ENCODE assay signal across 19 cellular contexts in genomic region chr13:108407495-108407894, GRCh38.
DNase-seq lines count a peak whose midpoint lies in the region; ATAC-seq and TF ChIP-seq lines count a peak whose summit lies in the region.
"Had no signal": no experiment of that assay in that cellular context is flagged by ENCODE, and none has a peak within 500 bp of the region (broad histone marks: within the 10 kb centered on the region; RNA-seq: fewer than 3 reads in every experiment).

No MANE protein-coding gene starts in this region.

- no TSS peak for BruUV-seq in MCF 10A (replicated peaks; lab: Mats Ljungman, UMichigan)

- CTCF ChIA-PET in MCF 10A (lab: Yijun Ruan, JAX), result no interaction called here

- no peak for DNase-seq in activated T-cell treated with anti-CD3 and anti-CD28 coated beads, Interleukin-2, amount 50 U/mL, for 72 hours
- no peak for DNase-seq in activated T-cell treated with anti-CD3 and anti-CD28 coated beads, Interleukin-2, amount 50 U/mL, for 1 hour
- DNase-seq in naive thymus-derived CD8-positive, alpha-beta T cell, result no peak
- DNase-seq in cardiac septum (ENCODE audit: low spot score), result no peak
- DNase-seq in AG08395 (ENCODE audit: low spot score), result no peak
- no peak for DNase-seq in MCF 10A (ENCODE audit: unreplicated experiment)
- DNase-seq: activated effector memory CD4-positive, alpha-beta T cell treated with Interleukin-2 at 50 U/mL for 16 hours; Caco-2; dermis blood vessel endothelial cell; GDM1; heart right ventricle; islet precursor cell; NCI-H1105 treated with DMSO at 0.1 percent for 48 hours; nucleus accumbens; stimulated activated CD4-positive, alpha-beta T cell treated with anti-CD3 and anti-CD28 coated beads, Interleukin-4, amount 100 ng/mL, for 24 hours; upper lobe of left lung had no signal

- no peak overlapping the region for H3K27ac Mint-ChIP-seq in activated T-cell treated with anti-CD3 and anti-CD28 coated beads, Interleukin-2, amount 50 U/mL, for 72 hours
- peak overlapping the region in 8 of 10 donors; percentile 4 to 72 (median 49) for H3K27ac Mint-ChIP-seq in naive thymus-derived CD8-positive, alpha-beta T cell
- H3K27ac Mint-ChIP-seq in MCF 10A (ENCODE audit: low read depth, unreplicated experiment), result no peak overlapping the region

- POLR2A ChIA-PET in naive thymus-derived CD8-positive, alpha-beta T cell (lab: Charles Lee), result no interaction called here
- POLR2A ChIA-PET in MCF 10A (lab: Yijun Ruan, JAX), result no interaction called here

- H3K27me3 Mint-ChIP-seq in activated T-cell treated with anti-CD3 and anti-CD28 coated beads, Interleukin-2, amount 50 U/mL, for 72 hours (ENCODE audit: low read depth), result no peaks in the 10 kb centered on the region
- no peaks in the 10 kb centered on the region for H3K27me3 Mint-ChIP-seq in naive thymus-derived CD8-positive, alpha-beta T cell
- peaks cover 47% of the 10 kb centered on the region for H3K27me3 Mint-ChIP-seq in MCF 10A (ENCODE audit: insufficient read depth, unreplicated experiment)

- peaks cover 34% of the 10 kb centered on the region for H3K4me1 Mint-ChIP-seq in activated T-cell treated with anti-CD3 and anti-CD28 coated beads, Interleukin-2, amount 50 U/mL, for 72 hours (ENCODE audit: low read depth)
- peaks cover 22 to 50% (median 45%) of the 10 kb centered on the region in 4 donors for H3K4me1 Mint-ChIP-seq in naive thymus-derived CD8-positive, alpha-beta T cell
- no peaks in the 10 kb centered on the region for H3K4me1 Mint-ChIP-seq in MCF 10A (ENCODE audit: insufficient read depth, unreplicated experiment)

- H3K36me3 Mint-ChIP-seq in activated T-cell treated with anti-CD3 and anti-CD28 coated beads, Interleukin-2, amount 50 U/mL, for 72 hours (ENCODE audit: insufficient read depth in 2 of 2), result no peaks in the 10 kb centered on the region
- H3K36me3 Mint-ChIP-seq in naive thymus-derived CD8-positive, alpha-beta T cell, result no peaks in the 10 kb centered on the region
- no peaks in the 10 kb centered on the region for H3K36me3 Mint-ChIP-seq in MCF 10A (ENCODE audit: insufficient read depth, unreplicated experiment)

- no peak for TF ChIP-seq CTCF in MCF 10A (IDR thresholded peaks at IDR 0.05; ENCODE audit: unreplicated experiment)

- peaks cover under 1 to 5% of the 10 kb centered on the region in 2 donors for H3K9me3 Mint-ChIP-seq in activated T-cell treated with anti-CD3 and anti-CD28 coated beads, Interleukin-2, amount 50 U/mL, for 72 hours
- peaks cover 0 to 6% (median 0%) of the 10 kb centered on the region in 9 donors for H3K9me3 Mint-ChIP-seq in naive thymus-derived CD8-positive, alpha-beta T cell
- H3K9me3 Mint-ChIP-seq in MCF 10A (ENCODE audit: unreplicated experiment), result no peaks in the 10 kb centered on the region

- intact Hi-C loops in cardiac septum (cut with DNase I) (no loop called here), MCF 10A (cut with micrococcal nuclease) (no loop called here)

- peak; percentile 69 to 71 for ATAC-seq in activated T-cell treated with anti-CD3 and anti-CD28 coated beads, Interleukin-2, amount 50 U/mL, for 72 hours (replicated peaks in 1 of 2)
- ATAC-seq in GM21367 (IDR thresholded peaks at IDR 0.05; ENCODE audit: unreplicated experiment), result peak; percentile 45
- ATAC-seq in HG03342 (IDR thresholded peaks at IDR 0.05; ENCODE audit: unreplicated experiment), result peak; percentile 69
- no peak for ATAC-seq in naive thymus-derived CD8-positive, alpha-beta T cell
- ATAC-seq: heart right ventricle, K562 had no signal

- no peak overlapping the region for H3K4me3 Mint-ChIP-seq in activated T-cell treated with anti-CD3 and anti-CD28 coated beads, Interleukin-2, amount 50 U/mL, for 72 hours
- peak overlapping the region in 1 of 10 donors; percentile 8 for H3K4me3 Mint-ChIP-seq in naive thymus-derived CD8-positive, alpha-beta T cell
- no peak overlapping the region for H3K4me3 Mint-ChIP-seq in MCF 10A (ENCODE audit: unreplicated experiment)

Comparison
In these comparisons a context has a peak if more than half of its experiments do, and no peak if none do; other contexts are left out.
1. ATAC-seq: peak in activated T-cell treated with anti-CD3 and anti-CD28 coated beads, Interleukin-2, amount 50 U/mL, for 72 hours (2 of 2), GM21367 (single experiment) and HG03342 (single experiment); none in naive thymus-derived CD8-positive, alpha-beta T cell (0 of 2).
2. H3K27ac Mint-ChIP-seq: peak in naive thymus-derived CD8-positive, alpha-beta T cell (8 of 10); none in activated T-cell treated with anti-CD3 and anti-CD28 coated beads, Interleukin-2, amount 50 U/mL, for 72 hours (single experiment) and MCF 10A (single experiment).